In the genomic region with DNA sequence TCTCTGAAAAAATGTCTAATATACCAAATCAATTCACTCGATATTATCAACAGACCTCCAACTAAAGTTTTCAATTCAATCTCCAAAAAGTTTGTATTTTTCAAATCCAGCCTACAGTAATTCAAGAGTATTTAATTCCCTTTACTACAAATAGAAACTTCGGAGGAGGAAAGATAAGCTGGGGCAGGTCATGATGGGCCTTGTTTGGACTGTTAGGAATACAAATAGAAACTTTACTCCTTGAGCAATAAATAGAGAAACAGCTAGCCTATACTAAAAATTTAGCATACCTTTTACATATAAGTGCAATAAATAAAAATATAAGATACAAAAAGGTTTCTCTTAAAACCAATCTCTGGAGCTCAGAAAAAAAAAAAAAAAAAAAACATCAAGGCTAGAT, we compare ENCODE assay signal across 2 cellular contexts.
A peak's percentile ranks its signal among the peaks of the same experiment; 100 is the strongest.
TF ChIP-seq lines count a peak whose summit lies in the region.

No MANE protein-coding gene starts in this region.

TF ChIP-seq in liver, 16 proteins besides CTCF, POLR2A, EP300 and RAD21 (continued from another document):
- TF ChIP-seq, protein P1, sequence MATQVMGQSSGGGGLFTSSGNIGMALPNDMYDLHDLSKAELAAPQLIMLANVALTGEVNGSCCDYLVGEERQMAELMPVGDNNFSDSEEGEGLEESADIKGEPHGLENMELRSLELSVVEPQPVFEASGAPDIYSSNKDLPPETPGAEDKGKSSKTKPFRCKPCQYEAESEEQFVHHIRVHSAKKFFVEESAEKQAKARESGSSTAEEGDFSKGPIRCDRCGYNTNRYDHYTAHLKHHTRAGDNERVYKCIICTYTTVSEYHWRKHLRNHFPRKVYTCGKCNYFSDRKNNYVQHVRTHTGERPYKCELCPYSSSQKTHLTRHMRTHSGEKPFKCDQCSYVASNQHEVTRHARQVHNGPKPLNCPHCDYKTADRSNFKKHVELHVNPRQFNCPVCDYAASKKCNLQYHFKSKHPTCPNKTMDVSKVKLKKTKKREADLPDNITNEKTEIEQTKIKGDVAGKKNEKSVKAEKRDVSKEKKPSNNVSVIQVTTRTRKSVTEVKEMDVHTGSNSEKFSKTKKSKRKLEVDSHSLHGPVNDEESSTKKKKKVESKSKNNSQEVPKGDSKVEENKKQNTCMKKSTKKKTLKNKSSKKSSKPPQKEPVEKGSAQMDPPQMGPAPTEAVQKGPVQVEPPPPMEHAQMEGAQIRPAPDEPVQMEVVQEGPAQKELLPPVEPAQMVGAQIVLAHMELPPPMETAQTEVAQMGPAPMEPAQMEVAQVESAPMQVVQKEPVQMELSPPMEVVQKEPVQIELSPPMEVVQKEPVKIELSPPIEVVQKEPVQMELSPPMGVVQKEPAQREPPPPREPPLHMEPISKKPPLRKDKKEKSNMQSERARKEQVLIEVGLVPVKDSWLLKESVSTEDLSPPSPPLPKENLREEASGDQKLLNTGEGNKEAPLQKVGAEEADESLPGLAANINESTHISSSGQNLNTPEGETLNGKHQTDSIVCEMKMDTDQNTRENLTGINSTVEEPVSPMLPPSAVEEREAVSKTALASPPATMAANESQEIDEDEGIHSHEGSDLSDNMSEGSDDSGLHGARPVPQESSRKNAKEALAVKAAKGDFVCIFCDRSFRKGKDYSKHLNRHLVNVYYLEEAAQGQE (IDR thresholded peaks at IDR 0.05), result no peak
- TF ChIP-seq HNF4G (IDR thresholded peaks at IDR 0.05), result no peak
- peak in 1 of 2 donors; percentile 18 for TF ChIP-seq RXRA (IDR thresholded peaks at IDR 0.05)
- no peak for TF ChIP-seq TAF1 (conservative IDR thresholded peaks at IDR 0.05)

TF ChIP-seq in HepG2, 621 proteins besides CTCF, POLR2A, EP300 and RAD21 (continued from another document):
- TF ChIP-seq, protein P2, sequence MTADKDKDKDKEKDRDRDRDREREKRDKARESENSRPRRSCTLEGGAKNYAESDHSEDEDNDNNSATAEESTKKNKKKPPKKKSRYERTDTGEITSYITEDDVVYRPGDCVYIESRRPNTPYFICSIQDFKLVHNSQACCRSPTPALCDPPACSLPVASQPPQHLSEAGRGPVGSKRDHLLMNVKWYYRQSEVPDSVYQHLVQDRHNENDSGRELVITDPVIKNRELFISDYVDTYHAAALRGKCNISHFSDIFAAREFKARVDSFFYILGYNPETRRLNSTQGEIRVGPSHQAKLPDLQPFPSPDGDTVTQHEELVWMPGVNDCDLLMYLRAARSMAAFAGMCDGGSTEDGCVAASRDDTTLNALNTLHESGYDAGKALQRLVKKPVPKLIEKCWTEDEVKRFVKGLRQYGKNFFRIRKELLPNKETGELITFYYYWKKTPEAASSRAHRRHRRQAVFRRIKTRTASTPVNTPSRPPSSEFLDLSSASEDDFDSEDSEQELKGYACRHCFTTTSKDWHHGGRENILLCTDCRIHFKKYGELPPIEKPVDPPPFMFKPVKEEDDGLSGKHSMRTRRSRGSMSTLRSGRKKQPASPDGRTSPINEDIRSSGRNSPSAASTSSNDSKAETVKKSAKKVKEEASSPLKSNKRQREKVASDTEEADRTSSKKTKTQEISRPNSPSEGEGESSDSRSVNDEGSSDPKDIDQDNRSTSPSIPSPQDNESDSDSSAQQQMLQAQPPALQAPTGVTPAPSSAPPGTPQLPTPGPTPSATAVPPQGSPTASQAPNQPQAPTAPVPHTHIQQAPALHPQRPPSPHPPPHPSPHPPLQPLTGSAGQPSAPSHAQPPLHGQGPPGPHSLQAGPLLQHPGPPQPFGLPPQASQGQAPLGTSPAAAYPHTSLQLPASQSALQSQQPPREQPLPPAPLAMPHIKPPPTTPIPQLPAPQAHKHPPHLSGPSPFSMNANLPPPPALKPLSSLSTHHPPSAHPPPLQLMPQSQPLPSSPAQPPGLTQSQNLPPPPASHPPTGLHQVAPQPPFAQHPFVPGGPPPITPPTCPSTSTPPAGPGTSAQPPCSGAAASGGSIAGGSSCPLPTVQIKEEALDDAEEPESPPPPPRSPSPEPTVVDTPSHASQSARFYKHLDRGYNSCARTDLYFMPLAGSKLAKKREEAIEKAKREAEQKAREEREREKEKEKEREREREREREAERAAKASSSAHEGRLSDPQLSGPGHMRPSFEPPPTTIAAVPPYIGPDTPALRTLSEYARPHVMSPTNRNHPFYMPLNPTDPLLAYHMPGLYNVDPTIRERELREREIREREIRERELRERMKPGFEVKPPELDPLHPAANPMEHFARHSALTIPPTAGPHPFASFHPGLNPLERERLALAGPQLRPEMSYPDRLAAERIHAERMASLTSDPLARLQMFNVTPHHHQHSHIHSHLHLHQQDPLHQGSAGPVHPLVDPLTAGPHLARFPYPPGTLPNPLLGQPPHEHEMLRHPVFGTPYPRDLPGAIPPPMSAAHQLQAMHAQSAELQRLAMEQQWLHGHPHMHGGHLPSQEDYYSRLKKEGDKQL (CRISPR knock-in tag; IDR thresholded peaks at IDR 0.05; ENCODE audit: low read depth), result no peak
- no peak for TF ChIP-seq ZNF883 (CRISPR knock-in tag; IDR thresholded peaks at IDR 0.05; ENCODE audit: not compliant biosample characterization)
- TF ChIP-seq ATM (IDR thresholded peaks at IDR 0.05; ENCODE audit: borderline replicate concordance), result no peak
- TF ChIP-seq, protein P3, sequence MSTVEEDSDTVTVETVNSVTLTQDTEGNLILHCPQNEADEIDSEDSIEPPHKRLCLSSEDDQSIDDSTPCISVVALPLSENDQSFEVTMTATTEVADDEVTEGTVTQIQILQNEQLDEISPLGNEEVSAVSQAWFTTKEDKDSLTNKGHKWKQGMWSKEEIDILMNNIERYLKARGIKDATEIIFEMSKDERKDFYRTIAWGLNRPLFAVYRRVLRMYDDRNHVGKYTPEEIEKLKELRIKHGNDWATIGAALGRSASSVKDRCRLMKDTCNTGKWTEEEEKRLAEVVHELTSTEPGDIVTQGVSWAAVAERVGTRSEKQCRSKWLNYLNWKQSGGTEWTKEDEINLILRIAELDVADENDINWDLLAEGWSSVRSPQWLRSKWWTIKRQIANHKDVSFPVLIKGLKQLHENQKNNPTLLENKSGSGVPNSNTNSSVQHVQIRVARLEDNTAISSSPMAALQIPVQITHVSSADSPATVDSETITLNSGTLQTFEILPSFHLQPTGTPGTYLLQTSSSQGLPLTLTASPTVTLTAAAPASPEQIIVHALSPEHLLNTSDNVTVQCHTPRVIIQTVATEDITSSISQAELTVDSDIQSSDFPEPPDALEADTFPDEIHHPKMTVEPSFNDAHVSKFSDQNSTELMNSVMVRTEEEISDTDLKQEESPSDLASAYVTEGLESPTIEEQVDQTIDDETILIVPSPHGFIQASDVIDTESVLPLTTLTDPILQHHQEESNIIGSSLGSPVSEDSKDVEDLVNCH (CRISPR knock-in tag; IDR thresholded peaks at IDR 0.05), result no peak
- no peak for TF ChIP-seq SOX6 (IDR thresholded peaks at IDR 0.05)
- no peak for TF ChIP-seq SOX6 (CRISPR knock-in tag; IDR thresholded peaks at IDR 0.05)
- no peak for TF ChIP-seq ZSCAN31 (CRISPR knock-in tag; IDR thresholded peaks at IDR 0.05; ENCODE audit: low read depth)
- TF ChIP-seq, protein P4, sequence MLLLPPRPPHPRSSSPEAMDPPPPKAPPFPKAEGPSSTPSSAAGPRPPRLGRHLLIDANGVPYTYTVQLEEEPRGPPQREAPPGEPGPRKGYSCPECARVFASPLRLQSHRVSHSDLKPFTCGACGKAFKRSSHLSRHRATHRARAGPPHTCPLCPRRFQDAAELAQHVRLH (CRISPR knock-in tag; IDR thresholded peaks at IDR 0.05; ENCODE audit: borderline replicate concordance, low read depth), result no peak
- TF ChIP-seq RBM22 (optimal IDR thresholded peaks at IDR 0.05; ENCODE audit: low read length), result no peak
- TF ChIP-seq, protein P5, sequence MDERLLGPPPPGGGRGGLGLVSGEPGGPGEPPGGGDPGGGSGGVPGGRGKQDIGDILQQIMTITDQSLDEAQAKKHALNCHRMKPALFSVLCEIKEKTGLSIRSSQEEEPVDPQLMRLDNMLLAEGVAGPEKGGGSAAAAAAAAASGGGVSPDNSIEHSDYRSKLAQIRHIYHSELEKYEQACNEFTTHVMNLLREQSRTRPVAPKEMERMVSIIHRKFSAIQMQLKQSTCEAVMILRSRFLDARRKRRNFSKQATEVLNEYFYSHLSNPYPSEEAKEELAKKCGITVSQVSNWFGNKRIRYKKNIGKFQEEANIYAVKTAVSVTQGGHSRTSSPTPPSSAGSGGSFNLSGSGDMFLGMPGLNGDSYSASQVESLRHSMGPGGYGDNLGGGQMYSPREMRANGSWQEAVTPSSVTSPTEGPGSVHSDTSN (CRISPR knock-in tag; IDR thresholded peaks at IDR 0.05), result no peak
- no peak for TF ChIP-seq NCOA5 (CRISPR knock-in tag; IDR thresholded peaks at IDR 0.05)
- no peak for TF ChIP-seq MEIS2 (CRISPR knock-in tag; IDR thresholded peaks at IDR 0.05)
- no peak for TF ChIP-seq ZFAT (CRISPR knock-in tag; conservative IDR thresholded peaks at IDR 0.05)
TF ChIP-seq in HepG2: peak in this region for 0.
